ENCODE assay signal across 8 cellular contexts in the genomic region with DNA sequence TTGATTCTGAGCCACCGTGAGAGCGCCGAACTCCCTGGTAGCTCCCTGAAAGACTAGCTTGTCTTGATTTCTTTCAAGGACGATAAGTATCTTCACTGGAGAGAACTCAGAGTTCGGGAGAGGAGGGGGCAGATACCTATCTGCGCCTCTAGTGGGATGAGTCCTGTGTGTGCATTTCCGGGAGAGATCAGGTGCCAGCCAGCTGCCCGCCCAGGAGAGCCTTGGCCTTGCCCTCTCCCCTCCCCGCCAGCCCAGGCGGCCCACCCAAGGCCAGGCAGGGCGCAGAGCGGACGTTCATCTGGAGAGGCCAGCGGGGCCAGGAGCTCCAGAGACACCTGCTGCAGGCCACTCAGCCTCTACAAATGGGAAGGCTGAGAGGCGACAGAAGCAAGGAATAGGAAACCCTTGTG. TPM values are rescaled to one million over a fixed set of nuclear protein-coding genes. Genes with fewer than 3 reads are reported as not detected.
A peak's percentile ranks its signal among the peaks of the same experiment; 100 is the strongest.
DNase-seq lines count a peak whose midpoint lies in the region; ATAC-seq, FAIRE-seq and TF ChIP-seq lines count a peak whose summit lies in the region.

No MANE protein-coding gene starts in this region.

- H3K4me3 ChIP-seq in kidney epithelial cell (ENCODE audit: low read depth, low read length): peak overlapping the region; percentile 92

- no peaks in the 10 kb centered on the region for H3K36me3 ChIP-seq in kidney epithelial cell (ENCODE audit: control insufficient read depth, insufficient read depth, low read length)

- peaks cover 7 to 10% of the 10 kb centered on the region in 2 donors for H3K4me1 Mint-ChIP-seq in natural killer cell treated with Interleukin-12 subunit alpha and Interleukin-12 subunit beta and Interleukin-15 and Interleukin-18, amount 100 ng/mL, for 72 hours (ENCODE audit: low read depth in 2 of 2)
- H3K4me1 Mint-ChIP-seq in natural killer cell: peaks cover 8 to 35% of the 10 kb centered on the region in 2 donors

- no peak overlapping the region for H3K27ac Mint-ChIP-seq in natural killer cell treated with Interleukin-12 subunit alpha and Interleukin-12 subunit beta and Interleukin-15 and Interleukin-18, amount 100 ng/mL, for 72 hours
- H3K27ac Mint-ChIP-seq in natural killer cell: no peak overlapping the region

- no peaks in the 10 kb centered on the region for H3K36me3 Mint-ChIP-seq in natural killer cell treated with Interleukin-12 subunit alpha and Interleukin-12 subunit beta and Interleukin-15 and Interleukin-18, amount 100 ng/mL, for 72 hours
- no peaks in the 10 kb centered on the region for H3K36me3 Mint-ChIP-seq in natural killer cell

- peaks cover 23 to 37% of the 10 kb centered on the region in 2 donors for H3K27me3 Mint-ChIP-seq in natural killer cell treated with Interleukin-12 subunit alpha and Interleukin-12 subunit beta and Interleukin-15 and Interleukin-18, amount 100 ng/mL, for 72 hours
- H3K27me3 Mint-ChIP-seq in natural killer cell (ENCODE audit: low read depth in 2 of 2): peaks cover 27 to 32% of the 10 kb centered on the region in 2 donors

- TF ChIP-seq CTCF in natural killer cell (IDR thresholded peaks at IDR 0.05) (no peak), kidney epithelial cell (IDR thresholded peaks at IDR 0.05; ENCODE audit: insufficient read depth, low read length, poor library complexity, severe bottlenecking) (no peak)

- H3K4me3 Mint-ChIP-seq in natural killer cell treated with Interleukin-12 subunit alpha and Interleukin-12 subunit beta and Interleukin-15 and Interleukin-18, amount 100 ng/mL, for 72 hours: peak overlapping the region; percentile 33
- no peak overlapping the region for H3K4me3 Mint-ChIP-seq in natural killer cell

- intact Hi-C loops in natural killer cell (cut with micrococcal nuclease): no loop called here

- peak overlapping the region; percentile 90 for H3K27ac ChIP-seq in angular gyrus (ENCODE audit: low read depth, low read length)
- H3K27ac ChIP-seq in substantia nigra (ENCODE audit: low read depth, low read length, poor library complexity, severe bottlenecking): peak overlapping the region; percentile 97

- no peak for FAIRE-seq in GM12891 (lab: Jason Lieb, UNC)

- ATAC-seq in natural killer cell treated with Interleukin-12 subunit alpha and Interleukin-12 subunit beta and Interleukin-15 and Interleukin-18, amount 100 ng/mL, for 72 hours: no peak
- ATAC-seq in natural killer cell: no peak

- H3K27me3 ChIP-seq in kidney epithelial cell (ENCODE audit: control insufficient read depth, insufficient read depth, low read length): no peaks in the 10 kb centered on the region

- DNase-seq in natural killer cell treated with Interleukin-12 subunit alpha and Interleukin-12 subunit beta and Interleukin-15 and Interleukin-18, amount 100 ng/mL, for 72 hours (ENCODE audit: low spot score): no peak
- DNase-seq in natural killer cell (no peak), kidney epithelial cell (ENCODE audit: low read depth) (no peak), substantia nigra (lab: John Stamatoyannopoulos, UW) (peak in 13 of 49 donors; percentile 25 to 65 (median 46)), hippocampal formation (lab: John Stamatoyannopoulos, UW) (no peak), medulla oblongata (ENCODE audit: extremely low spot score) (no peak), GM12891 (ENCODE audit: insufficient read length, low spot score) (no peak)

- TF ChIP-seq POLR2A in GM12891 (IDR thresholded peaks at IDR 0.05; ENCODE audit: low read depth, low read length): no peak

- no peaks in the 10 kb centered on the region for H3K9me3 Mint-ChIP-seq in natural killer cell treated with Interleukin-12 subunit alpha and Interleukin-12 subunit beta and Interleukin-15 and Interleukin-18, amount 100 ng/mL, for 72 hours
- H3K9me3 Mint-ChIP-seq in natural killer cell: no peaks in the 10 kb centered on the region

TF ChIP-seq in GM12891, 5 proteins besides CTCF, POLR2A, EP300 and RAD21:
- no peak for TF ChIP-seq SPI1 (IDR thresholded peaks at IDR 0.05; ENCODE audit: low read depth, low read length)
- TF ChIP-seq POLR2AphosphoS5 (IDR thresholded peaks at IDR 0.05; ENCODE audit: low read depth, low read length): no peak
- no peak for TF ChIP-seq TAF1 (IDR thresholded peaks at IDR 0.05; ENCODE audit: low read depth, low read length)
- no peak for TF ChIP-seq POU2F2 (IDR thresholded peaks at IDR 0.05; ENCODE audit: low read depth, low read length)
- no peak for TF ChIP-seq PAX5 (IDR thresholded peaks at IDR 0.05; ENCODE audit: insufficient read depth, low read length, severe bottlenecking)

RNA-seq across cellular contexts. Expression of a gene that starts 1.0 kb away (rescaled TPM):
- 1 to 10 TPM; 1.1 to 3.3 TPM for total RNA-seq in natural killer cell treated with Interleukin-12 subunit alpha and Interleukin-12 subunit beta and Interleukin-15 and Interleukin-18, amount 100 ng/mL, for 72 hours
- total RNA-seq in natural killer cell: 10 to 100 TPM in 1 of 3 donors, 1 to 10 TPM in 2; 2.1 to 55.9 (median 8.0) TPM
- total RNA-seq in kidney epithelial cell: 241 and 248 TPM in 2 replicates
- 7.8 TPM for polyA plus RNA-seq in GM12891 (2012; ENCODE audit: low read depth, missing spikeins)
